Comparison of ENCODE assay signal across 19 cellular contexts in genomic region chr12:102879-103168, GRCh38. TPM values are rescaled to one million over a fixed set of nuclear protein-coding genes. Genes with fewer than 3 reads are reported as not detected.
"Had no signal": no experiment of that assay in that cellular context is flagged by ENCODE, and none has a peak within 500 bp of the region (broad histone marks: within the 10 kb centered on the region; RNA-seq: fewer than 3 reads in every experiment).

No MANE protein-coding gene starts in this region.

- H3K27ac Mint-ChIP-seq: activated CD8-positive, alpha-beta T cell treated with anti-CD3 and anti-CD28 coated beads for 36 hours; activated naive CD8-positive, alpha-beta T cell treated with anti-CD3 and anti-CD28 coated beads, Interleukin-2, amount 10 ng/mL, durations not matched to agents 7 days and 5 days; stimulated activated naive CD8-positive, alpha-beta T cell treated with anti-CD3 and anti-CD28 coated beads, Interleukin-15, Interleukin-2, amounts not matched to agents 100 ng/mL and 50 ng/mL, for 24 hours; WTC11 had no signal

- ATAC-seq: activated CD8-positive, alpha-beta T cell treated with anti-CD3 and anti-CD28 coated beads for 36 hours; left lung; naive thymus-derived CD4-positive, alpha-beta T cell; WTC11 had no signal

- DNase-seq: activated CD4-positive, alpha-beta T cell treated with anti-CD3 and anti-CD28 coated beads for 4 hours; activated CD8-positive, alpha-beta T cell treated with anti-CD3 and anti-CD28 coated beads for 36 hours; activated gamma-delta T cell treated with Interleukin-2 at 50 U/mL for 16 hours; activated naive CD8-positive, alpha-beta T cell treated with anti-CD3 and anti-CD28 coated beads, Interleukin-2, amount 10 ng/mL, durations not matched to agents 7 days and 5 days; brain microvascular endothelial cell; kidney; left lung; mammary epithelial cell; naive thymus-derived CD4-positive, alpha-beta T cell; T-helper 2 cell; trophoblast cell had no signal

- H3K27ac ChIP-seq: brain microvascular endothelial cell, coronary artery, esophagus muscularis mucosa, left lung, prostate gland, suprapubic skin had no signal

- H3K9me3 ChIP-seq: esophagus muscularis mucosa, left lung, prostate gland, suprapubic skin had no signal

- H3K9me3 Mint-ChIP-seq: activated CD8-positive, alpha-beta T cell treated with anti-CD3 and anti-CD28 coated beads for 36 hours; activated naive CD8-positive, alpha-beta T cell treated with anti-CD3 and anti-CD28 coated beads, Interleukin-2, amount 10 ng/mL, durations not matched to agents 7 days and 5 days; central memory CD8-positive, alpha-beta T cell; WTC11 had no signal

- H3K36me3 Mint-ChIP-seq: activated naive CD8-positive, alpha-beta T cell treated with anti-CD3 and anti-CD28 coated beads, Interleukin-2, amount 10 ng/mL, durations not matched to agents 7 days and 5 days; naive thymus-derived CD4-positive, alpha-beta T cell; WTC11 had no signal

- H3K4me3 ChIP-seq: coronary artery, esophagus muscularis mucosa, left lung, prostate gland, smooth muscle cell, suprapubic skin had no signal

- H3K4me1 ChIP-seq: esophagus muscularis mucosa, left lung, prostate gland had no signal

- H3K36me3 ChIP-seq: brain microvascular endothelial cell, esophagus muscularis mucosa, left lung, prostate gland, suprapubic skin had no signal

- H3K4me2 ChIP-seq: smooth muscle cell had no signal

- H3K4me3 Mint-ChIP-seq: activated CD8-positive, alpha-beta T cell treated with anti-CD3 and anti-CD28 coated beads for 36 hours; activated naive CD8-positive, alpha-beta T cell treated with anti-CD3 and anti-CD28 coated beads, Interleukin-2, amount 10 ng/mL, durations not matched to agents 7 days and 5 days; central memory CD8-positive, alpha-beta T cell; stimulated activated naive CD8-positive, alpha-beta T cell treated with anti-CD3 and anti-CD28 coated beads, Interleukin-15, Interleukin-2, amounts not matched to agents 100 ng/mL and 50 ng/mL, for 24 hours; WTC11 had no signal

RNA-seq across cellular contexts. Expression of gene IQSEC3, which starts 36.3 kb away (rescaled TPM):
- total RNA-seq: mammary epithelial cell had no signal
- polyA plus RNA-seq: mammary epithelial cell had no signal
